In genomic region chr20:63708301-63709148, GRCh38 we compare ENCODE assay signal across 8 cellular contexts. TPM values are rescaled to one million over a fixed set of nuclear protein-coding genes. Genes with fewer than 3 reads are reported as not detected.
DNase-seq lines count a peak whose midpoint lies in the region; ATAC-seq, FAIRE-seq and TF ChIP-seq lines count a peak whose summit lies in the region.

No MANE protein-coding gene starts in this region.

- TF ChIP-seq CTCF in astrocyte (IDR thresholded peaks at IDR 0.05; ENCODE audit: insufficient read depth, low read depth, low read length), result no peak

- H3K9me3 ChIP-seq in astrocyte (ENCODE audit: insufficient read depth, low read depth, low read length), result no peaks in the 10 kb centered on the region

- H3K4me1 ChIP-seq in astrocyte (ENCODE audit: insufficient read depth, low read length), result peaks cover 17% of the 10 kb centered on the region

- peaks cover 7% of the 10 kb centered on the region for H3K9me3 Mint-ChIP-seq in astrocyte (ENCODE audit: unreplicated experiment)
- H3K9me3 Mint-ChIP-seq in stimulated activated effector memory CD8-positive, alpha-beta T cell treated with anti-CD3 and anti-CD28 coated beads, Interleukin-12 subunit alpha, Interleukin-12 subunit beta, amount 100 ng/mL, for 72 hours, result no peaks in the 10 kb centered on the region

- DNase-seq in activated gamma-delta T cell treated with Interleukin-2 at 50 U/mL for 16 hours (peak; percentile 17), activated gamma-delta T cell (lab: John Stamatoyannopoulos, UW) (no peak), astrocyte (ENCODE audit: low read depth) (no peak), iPS-NIHi7 (ENCODE audit: extremely low spot score) (peak; percentile 16), UCSD-AML1 (lab: John Stamatoyannopoulos, UW; ENCODE audit: unreplicated experiment) (no peak)
- no peak for DNase-seq in stimulated activated effector memory CD8-positive, alpha-beta T cell treated with anti-CD3 and anti-CD28 coated beads, Interleukin-12 subunit alpha, Interleukin-12 subunit beta, amount 100 ng/mL, for 72 hours (ENCODE audit: low spot score in 2 of 2)

- H3K9ac ChIP-seq in astrocyte (ENCODE audit: low read length), result peak overlapping the region; percentile 79

- H3K79me2 ChIP-seq in astrocyte (ENCODE audit: insufficient read depth, low read length), result peaks cover 89% of the 10 kb centered on the region

- H3K27ac ChIP-seq in astrocyte (ENCODE audit: low read depth, low read length), result peak overlapping the region; percentile 19

- H3K36me3 Mint-ChIP-seq in astrocyte (ENCODE audit: low read depth, unreplicated experiment), result peaks cover 20% of the 10 kb centered on the region
- peaks cover 86% of the 10 kb centered on the region for H3K36me3 Mint-ChIP-seq in stimulated activated effector memory CD8-positive, alpha-beta T cell treated with anti-CD3 and anti-CD28 coated beads, Interleukin-12 subunit alpha, Interleukin-12 subunit beta, amount 100 ng/mL, for 72 hours

- peak overlapping the region; percentile 41 for H2AFZ ChIP-seq in astrocyte (ENCODE audit: low read depth, low read length)

- no peak for FAIRE-seq in astrocyte (lab: Jason Lieb, UNC)

- H3K4me1 Mint-ChIP-seq in astrocyte (ENCODE audit: low read depth, unreplicated experiment), result peaks cover 12% of the 10 kb centered on the region
- peaks cover 52% of the 10 kb centered on the region for H3K4me1 Mint-ChIP-seq in stimulated activated effector memory CD8-positive, alpha-beta T cell treated with anti-CD3 and anti-CD28 coated beads, Interleukin-12 subunit alpha, Interleukin-12 subunit beta, amount 100 ng/mL, for 72 hours

- H3K27me3 Mint-ChIP-seq in astrocyte (ENCODE audit: low read depth, unreplicated experiment), result no peaks in the 10 kb centered on the region

- H3K27ac Mint-ChIP-seq in astrocyte (ENCODE audit: unreplicated experiment), result no peak overlapping the region
- peak overlapping the region; percentile 88 for H3K27ac Mint-ChIP-seq in stimulated activated effector memory CD8-positive, alpha-beta T cell treated with anti-CD3 and anti-CD28 coated beads, Interleukin-12 subunit alpha, Interleukin-12 subunit beta, amount 100 ng/mL, for 72 hours

- ATAC-seq in HG03571 (IDR thresholded peaks at IDR 0.05; ENCODE audit: unreplicated experiment), result peak; percentile 32
- ATAC-seq in stimulated activated effector memory CD8-positive, alpha-beta T cell treated with anti-CD3 and anti-CD28 coated beads, Interleukin-12 subunit alpha, Interleukin-12 subunit beta, amount 100 ng/mL, for 72 hours, result peak; percentile 22
- ATAC-seq in HG03520 (IDR thresholded peaks at IDR 0.05; ENCODE audit: unreplicated experiment), result no peak

- peaks cover 25% of the 10 kb centered on the region for H3K36me3 ChIP-seq in astrocyte (ENCODE audit: insufficient read depth, low read length)

- peak overlapping the region; percentile 89 for H3K4me2 ChIP-seq in astrocyte (ENCODE audit: low read length)

- H4K20me1 ChIP-seq in astrocyte (ENCODE audit: insufficient read depth, low read length), result peaks cover 57% of the 10 kb centered on the region

- peak overlapping the region; percentile 77 for H3K4me3 ChIP-seq in astrocyte (ENCODE audit: insufficient read depth, low read depth, low read length)

- no peaks in the 10 kb centered on the region for H3K27me3 ChIP-seq in astrocyte (ENCODE audit: insufficient read depth, low read length)

- H3K4me3 Mint-ChIP-seq in astrocyte (ENCODE audit: unreplicated experiment), result peak overlapping the region; percentile 82
- peak overlapping the region; percentile 89 for H3K4me3 Mint-ChIP-seq in stimulated activated effector memory CD8-positive, alpha-beta T cell treated with anti-CD3 and anti-CD28 coated beads, Interleukin-12 subunit alpha, Interleukin-12 subunit beta, amount 100 ng/mL, for 72 hours

RNA-seq across cellular contexts. Expression of gene ZGPAT, which starts 0.7 kb away (rescaled TPM):
- 24.8 and 25.5 TPM in 2 replicates for total RNA-seq in astrocyte

RNA-seq across cellular contexts. Expression of gene ARFRP1, which starts 0.7 kb away (rescaled TPM):
- 30.0 and 32.5 TPM in 2 replicates for total RNA-seq in astrocyte

RNA-seq across cellular contexts. Expression of gene TNFRSF6B, which starts 12.1 kb away (rescaled TPM):
- 2.0 and 2.8 TPM in 2 replicates for total RNA-seq in astrocyte

RNA-seq across cellular contexts. Expression of gene LIME1, which starts 27.9 kb away (rescaled TPM):
- 7.6 TPM in 2 replicates for total RNA-seq in astrocyte

RNA-seq across cellular contexts. Expression of gene SLC2A4RG, which starts 31.1 kb away (rescaled TPM):
- total RNA-seq in astrocyte, result 65.6 and 68.3 TPM in 2 replicates

Comparison
In these comparisons a context has a peak if more than half of its experiments do, and no peak if none do; other contexts are left out.
1. DNase-seq: peak in activated gamma-delta T cell treated with Interleukin-2 at 50 U/mL for 16 hours (single experiment) and iPS-NIHi7 (single experiment); none in activated gamma-delta T cell (single experiment), astrocyte (single experiment), stimulated activated effector memory CD8-positive, alpha-beta T cell treated with anti-CD3 and anti-CD28 coated beads, Interleukin-12 subunit alpha, Interleukin-12 subunit beta, amount 100 ng/mL, for 72 hours (0 of 2) and UCSD-AML1 (single experiment).